ENCODE assay signal across 18 cellular contexts in the genomic region with DNA sequence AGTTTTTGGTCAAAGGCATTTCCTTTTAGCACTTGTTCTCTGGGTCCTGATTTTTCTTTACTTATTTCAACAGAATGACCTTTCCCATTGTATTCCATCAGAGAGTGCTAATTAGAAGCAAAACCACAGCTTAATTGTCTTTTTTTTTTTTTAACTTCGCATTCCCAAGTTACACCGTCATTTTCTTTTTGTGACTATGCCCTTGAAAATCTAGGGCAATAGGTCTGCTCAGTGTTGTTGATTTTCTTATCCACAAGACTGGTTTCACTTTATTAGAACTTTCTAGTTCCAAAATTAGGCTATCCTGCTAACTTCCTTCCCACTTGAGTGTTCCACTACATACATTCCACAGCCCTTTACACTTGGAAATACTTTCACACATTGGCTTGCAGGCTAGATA. TPM values are rescaled to one million over a fixed set of nuclear protein-coding genes. Genes with fewer than 3 reads are reported as not detected.
DNase-seq lines count a peak whose midpoint lies in the region; ATAC-seq and TF ChIP-seq lines count a peak whose summit lies in the region.
"Had no signal": no experiment of that assay in that cellular context is flagged by ENCODE, and none has a peak within 500 bp of the region (broad histone marks: within the 10 kb centered on the region; RNA-seq: fewer than 3 reads in every experiment).

No MANE protein-coding gene starts in this region.

- no peaks in the 10 kb centered on the region for H3K9me3 Mint-ChIP-seq in WTC11
- H3K9me3 Mint-ChIP-seq: neural crest cell; stimulated activated naive CD8-positive, alpha-beta T cell treated with anti-CD3 and anti-CD28 coated beads, Interleukin-15, amount 100 ng/mL, for 72 hours had no signal

- peak overlapping the region; percentile 76; the same call in 1 of the 2 replicates for H3K27ac Mint-ChIP-seq in WTC11
- H3K27ac Mint-ChIP-seq: stimulated activated naive CD8-positive, alpha-beta T cell treated with anti-CD3 and anti-CD28 coated beads, Interleukin-15, amount 100 ng/mL, for 72 hours had no signal

- H3K4me1 ChIP-seq in BLaER1 treated with 17β-estradiol and CSF1 and Interleukin-3, amounts not matched to agents 10 nM and 100 nM: peaks cover 13 to 47% (median 24%) of the 10 kb centered on the region in 10 experiments
- H3K4me1 ChIP-seq in left ventricle myocardium inferior (peaks cover 57% of the 10 kb centered on the region), skeletal muscle tissue (ENCODE audit: control insufficient read depth in 3 of 3, insufficient read depth in 3 of 3, low read length in 3 of 3) (no peaks in the 10 kb centered on the region)

- H4K20me1 ChIP-seq in BLaER1 treated with 17β-estradiol and CSF1 and Interleukin-3, amounts not matched to agents 10 nM and 100 nM: no peaks in the 10 kb centered on the region

- POLR2A ChIA-PET in WTC11 (lab: Charles Lee): no interaction called here

- DNase-seq in WTC11 (ENCODE audit: low spot score): no peak
- DNase-seq in left ventricle myocardium inferior: no peak
- no peak for DNase-seq in activated effector memory CD4-positive, alpha-beta T cell treated with anti-CD3 and anti-CD28 coated beads, Interleukin-2, amount 50 U/mL, for 16 hours
- no peak for DNase-seq in A172 (ENCODE audit: low spot score)
- DNase-seq: activated CD4-positive, CD25-positive, alpha-beta regulatory T cell; activated gamma-delta T cell; AML-193; glutamatergic neuron; IMR-90; NCI-H2029; retina; stimulated activated naive CD8-positive, alpha-beta T cell treated with anti-CD3 and anti-CD28 coated beads, Interleukin-15, amount 100 ng/mL, for 72 hours had no signal

- no peak overlapping the region for H3K4me3 Mint-ChIP-seq in WTC11
- H3K4me3 Mint-ChIP-seq: neural crest cell; stimulated activated naive CD8-positive, alpha-beta T cell treated with anti-CD3 and anti-CD28 coated beads, Interleukin-15, amount 100 ng/mL, for 72 hours had no signal

- H3K36me3 Mint-ChIP-seq in WTC11: no peaks in the 10 kb centered on the region

- H3K4me2 ChIP-seq in BLaER1 treated with 17β-estradiol and CSF1 and Interleukin-3, amounts not matched to agents 10 nM and 100 nM: peak overlapping the region; percentile 5 to 47 (median 22); a peak in 12 of 22 replicates

- no peaks in the 10 kb centered on the region for H3K9me3 ChIP-seq in BLaER1 treated with 17β-estradiol and CSF1 and Interleukin-3, amounts not matched to agents 10 nM and 100 nM (replicated peaks in 1 of 11)
- H3K9me3 ChIP-seq in left ventricle myocardium inferior (replicated peaks) (no peaks in the 10 kb centered on the region), skeletal muscle tissue (ENCODE audit: control insufficient read depth in 3 of 3, low read length in 3 of 3) (no peaks in the 10 kb centered on the region)

- H3K27ac ChIP-seq in BLaER1 treated with 17β-estradiol and CSF1 and Interleukin-3, amounts not matched to agents 10 nM and 100 nM: no peak overlapping the region
- H3K27ac ChIP-seq in left ventricle myocardium inferior (replicated peaks) (peak overlapping the region; percentile 71), skeletal muscle tissue (ENCODE audit: low read depth, low read length) (peak overlapping the region; percentile 66)

- 0 out of 22 replicates have a peak, but pooled peaks cover 0 to 7% (median 0%) of the 10 kb centered on the region in 11 experiments for H3K36me3 ChIP-seq in BLaER1 treated with 17β-estradiol and CSF1 and Interleukin-3, amounts not matched to agents 10 nM and 100 nM
- H3K36me3 ChIP-seq in left ventricle myocardium inferior (no peaks in the 10 kb centered on the region), skeletal muscle tissue (ENCODE audit: control insufficient read depth in 3 of 3, insufficient read depth in 3 of 3, low read length in 3 of 3) (no peaks in the 10 kb centered on the region)

- ATAC-seq in WTC11 (no peak), HG02885 (IDR thresholded peaks at IDR 0.05; ENCODE audit: poor library complexity, unreplicated experiment) (no peak), GM21717 (IDR thresholded peaks at IDR 0.05; ENCODE audit: unreplicated experiment) (no peak)
- ATAC-seq: esophagus mucosa had no signal

- CTCF ChIA-PET in WTC11 (lab: Charles Lee): interaction anchor here (0.6 to 1.3 kb wide), 3 partner anchors 19 to 1051 kb away, joined by 3 to 9 read pairs (median 4); a partner anchor contains a TSS

- H3K27me3 ChIP-seq in BLaER1 treated with 17β-estradiol and CSF1 and Interleukin-3, amounts not matched to agents 10 nM and 100 nM: no peaks in the 10 kb centered on the region
- H3K27me3 ChIP-seq in left ventricle myocardium inferior (ENCODE audit: low read depth) (no peaks in the 10 kb centered on the region), skeletal muscle tissue (ENCODE audit: control insufficient read depth in 3 of 3, insufficient read depth in 3 of 3, low read length in 3 of 3) (no peaks in the 10 kb centered on the region)

- intact Hi-C loops in left ventricle myocardium inferior (cut with micrococcal nuclease): no loop called here

- H3K4me3 ChIP-seq in BLaER1 treated with 17β-estradiol and CSF1 and Interleukin-3, amounts not matched to agents 10 nM and 100 nM: no peak overlapping the region
- no peak overlapping the region for H3K4me3 ChIP-seq in left ventricle myocardium inferior
- no peak overlapping the region for H3K4me3 ChIP-seq in skeletal muscle tissue (ENCODE audit: low read length in 3 of 3)

- H3K9ac ChIP-seq in BLaER1 treated with 17β-estradiol and CSF1 and Interleukin-3, amounts not matched to agents 10 nM and 100 nM: no peak overlapping the region
- H3K9ac ChIP-seq in skeletal muscle tissue (ENCODE audit: low read depth in 1 of 3, low read length in 3 of 3): no peak overlapping the region

- TF ChIP-seq CTCF in WTC11 (IDR thresholded peaks at IDR 0.05) (no peak), left ventricle myocardium inferior (IDR thresholded peaks at IDR 0.05; ENCODE audit: borderline replicate concordance) (no peak)

- H3K27me3 Mint-ChIP-seq in WTC11 (ENCODE audit: low read depth): no peaks in the 10 kb centered on the region
- H3K27me3 Mint-ChIP-seq: stimulated activated naive CD8-positive, alpha-beta T cell treated with anti-CD3 and anti-CD28 coated beads, Interleukin-15, amount 100 ng/mL, for 72 hours had no signal

- no peaks in the 10 kb centered on the region for H3K4me1 Mint-ChIP-seq in WTC11

TF ChIP-seq in WTC11, 78 proteins besides CTCF, POLR2A, EP300 and RAD21:
- TF ChIP-seq, protein P1, sequence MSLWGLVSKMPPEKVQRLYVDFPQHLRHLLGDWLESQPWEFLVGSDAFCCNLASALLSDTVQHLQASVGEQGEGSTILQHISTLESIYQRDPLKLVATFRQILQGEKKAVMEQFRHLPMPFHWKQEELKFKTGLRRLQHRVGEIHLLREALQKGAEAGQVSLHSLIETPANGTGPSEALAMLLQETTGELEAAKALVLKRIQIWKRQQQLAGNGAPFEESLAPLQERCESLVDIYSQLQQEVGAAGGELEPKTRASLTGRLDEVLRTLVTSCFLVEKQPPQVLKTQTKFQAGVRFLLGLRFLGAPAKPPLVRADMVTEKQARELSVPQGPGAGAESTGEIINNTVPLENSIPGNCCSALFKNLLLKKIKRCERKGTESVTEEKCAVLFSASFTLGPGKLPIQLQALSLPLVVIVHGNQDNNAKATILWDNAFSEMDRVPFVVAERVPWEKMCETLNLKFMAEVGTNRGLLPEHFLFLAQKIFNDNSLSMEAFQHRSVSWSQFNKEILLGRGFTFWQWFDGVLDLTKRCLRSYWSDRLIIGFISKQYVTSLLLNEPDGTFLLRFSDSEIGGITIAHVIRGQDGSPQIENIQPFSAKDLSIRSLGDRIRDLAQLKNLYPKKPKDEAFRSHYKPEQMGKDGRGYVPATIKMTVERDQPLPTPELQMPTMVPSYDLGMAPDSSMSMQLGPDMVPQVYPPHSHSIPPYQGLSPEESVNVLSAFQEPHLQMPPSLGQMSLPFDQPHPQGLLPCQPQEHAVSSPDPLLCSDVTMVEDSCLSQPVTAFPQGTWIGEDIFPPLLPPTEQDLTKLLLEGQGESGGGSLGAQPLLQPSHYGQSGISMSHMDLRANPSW (CRISPR knock-in tag; conservative IDR thresholded peaks at IDR 0.05; ENCODE audit: low read depth): no peak
- no peak for TF ChIP-seq CBFB (CRISPR knock-in tag; IDR thresholded peaks at IDR 0.05; ENCODE audit: low read depth)

RNA-seq across cellular contexts. Expression of a gene that starts 18.7 kb away (rescaled TPM):
- total RNA-seq in WTC11 (2021) (23.5 to 25.9 TPM (median 25.5 TPM) in 3 replicates), left ventricle myocardium inferior (13.1 TPM), skeletal muscle tissue (20.4 TPM)
- total RNA-seq in A172 (2014; rRNA removed; shearing (Covaris generic)): 65.5 and 71.3 TPM in 2 replicates

RNA-seq across cellular contexts. Expression of a gene that starts 56.5 kb away (rescaled TPM):
- total RNA-seq in WTC11 (2021) (394 to 395 TPM (median 395 TPM) in 3 replicates), left ventricle myocardium inferior (178 TPM), skeletal muscle tissue (140 TPM)
- total RNA-seq in A172 (2014; rRNA removed; shearing (Covaris generic)): 746 and 807 TPM in 2 replicates

Comparison
In these comparisons a context has a peak if more than half of its experiments do, and no peak if none do; other contexts are left out.
1. H3K27ac ChIP-seq: peak in left ventricle myocardium inferior (single experiment) and skeletal muscle tissue (single experiment); none in BLaER1 treated with 17β-estradiol and CSF1 and Interleukin-3, amounts not matched to agents 10 nM and 100 nM (0 of 11).